ENCODE assay signal across 27 cellular contexts in the genomic region with DNA sequence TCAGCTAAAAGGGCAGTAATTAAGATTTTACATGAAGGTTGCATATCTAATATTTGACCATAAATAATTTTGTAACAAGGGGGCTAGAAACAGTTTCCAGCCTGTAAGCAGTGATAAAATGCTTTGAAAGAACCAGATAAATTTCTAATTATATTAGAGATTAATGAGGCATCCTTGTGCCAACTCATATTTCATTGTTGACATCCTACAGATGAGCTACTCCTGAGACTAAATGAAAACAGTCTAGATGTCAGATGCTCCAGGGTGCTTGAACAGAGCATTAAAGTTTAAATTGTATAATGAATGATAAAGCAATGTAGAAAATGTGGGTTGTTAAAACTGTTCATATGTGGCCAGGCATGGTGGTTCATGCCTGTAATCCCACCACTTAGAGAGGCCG.
"Had no signal": no experiment of that assay in that cellular context is flagged by ENCODE, and none has a peak within 500 bp of the region (broad histone marks: within the 10 kb centered on the region; RNA-seq: fewer than 3 reads in every experiment).

No MANE protein-coding gene starts in this region.

- H3K4me3 ChIP-seq: stomach, suprapubic skin, testis, thoracic aorta, thyroid gland, tibial artery, tibial nerve, transverse colon, upper lobe of left lung, upper lobe of right lung, uterus, vagina had no signal

- FAIRE-seq: urothelium cell line had no signal

- ATAC-seq: stimulated activated effector memory CD8-positive, alpha-beta T cell treated with anti-CD3 and anti-CD28 coated beads, Interleukin-12 subunit alpha, Interleukin-12 subunit beta, amount 100 ng/mL, for 72 hours; stimulated activated memory B cell treated with anti-CD40 and anti-IgM and Interleukin-4, amounts not matched to agents 10 μg/mL and 1 μg/mL and 100 μg/mL, for 72 hours; stimulated activated naive B cell treated with anti-CD40 and anti-IgM and Interleukin-4, amounts not matched to agents 10 μg/mL and 1 μg/mL and 100 μg/mL, for 72 hours; stimulated activated naive CD8-positive, alpha-beta T cell treated with anti-CD3 and anti-CD28 coated beads, Interleukin-15, amount 100 ng/mL, for 72 hours; stimulated activated naive CD8-positive, alpha-beta T cell treated with anti-CD3 and anti-CD28 coated beads, Interleukin-15, Interleukin-2, amounts not matched to agents 100 U/mL and 50 U/mL, for 24 hours; upper lobe of right lung had no signal

- H3K27me3 ChIP-seq: stomach, suprapubic skin, testis, thyroid gland, tibial artery, tibial nerve, transverse colon, upper lobe of left lung, upper lobe of right lung, uterus, vagina had no signal

- H3K27ac ChIP-seq: stomach, suprapubic skin, testis, thoracic aorta, thyroid gland, tibial artery, tibial nerve, transverse colon, upper lobe of left lung, upper lobe of right lung, uterus, vagina had no signal

- H3K9me3 ChIP-seq: stomach, suprapubic skin, testis, thoracic aorta, thyroid gland, tibial artery, tibial nerve, transverse colon, upper lobe of left lung, upper lobe of right lung, uterus, vagina had no signal

- DNase-seq: stimulated activated CD4-positive, alpha-beta T cell treated with anti-CD3 and anti-CD28 coated beads, Interleukin-2, amount 100 ng/mL, for 48 hours; stimulated activated CD4-positive, alpha-beta T cell treated with anti-CD3 and anti-CD28 coated beads, Interleukin-4, amount 100 ng/mL, for 1 hour; stimulated activated CD4-positive, alpha-beta T cell treated with anti-CD3 and anti-CD28 coated beads, Interleukin-4, amount 100 ng/mL, for 24 hours; stimulated activated CD4-positive, alpha-beta T cell treated with anti-CD3 and anti-CD28 coated beads, Interleukin-4, amount 100 ng/mL, for 4 hours; stimulated activated CD8-positive, alpha-beta memory T cell treated with anti-CD3 and anti-CD28 coated beads, Interleukin-4, amount 100 ng/mL, for 48 hours; stimulated activated naive B cell treated with anti-CD40 and anti-IgM and Interleukin-4, amounts not matched to agents 10 μg/mL and 1 μg/mL and 100 μg/mL, for 72 hours; stimulated activated naive CD4-positive, alpha-beta T cell; stimulated activated naive CD4-positive, alpha-beta T cell treated with Interleukin-2 at 50 U/mL for 16 hours; stimulated activated naive CD8-positive, alpha-beta T cell treated with anti-CD3 and anti-CD28 coated beads, Interleukin-15, amount 100 ng/mL, for 72 hours; stimulated activated naive CD8-positive, alpha-beta T cell treated with anti-CD3 and anti-CD28 coated beads, Interleukin-15, Interleukin-2, amounts not matched to agents 100 U/mL and 50 U/mL, for 24 hours; stomach; substantia nigra; testis; thyroid gland; tibial artery; transverse colon; trophoblast cell; upper lobe of left lung; upper lobe of right lung; uterus had no signal

- H3K36me3 ChIP-seq: thoracic aorta, thyroid gland, upper lobe of left lung, upper lobe of right lung, uterus, vagina had no signal

- H3K4me1 ChIP-seq: suprapubic skin, testis, tibial artery, upper lobe of right lung, uterus, vagina had no signal
